ENCODE assay signal across 2 cellular contexts in genomic region chr11:22752908-22753310, GRCh38.
TF ChIP-seq lines count a peak whose summit lies in the region.

No MANE protein-coding gene starts in this region.

TF ChIP-seq in GM23338, 12 proteins besides CTCF, POLR2A, EP300 and RAD21 (continued from another document):
- TF ChIP-seq, protein P1, sequence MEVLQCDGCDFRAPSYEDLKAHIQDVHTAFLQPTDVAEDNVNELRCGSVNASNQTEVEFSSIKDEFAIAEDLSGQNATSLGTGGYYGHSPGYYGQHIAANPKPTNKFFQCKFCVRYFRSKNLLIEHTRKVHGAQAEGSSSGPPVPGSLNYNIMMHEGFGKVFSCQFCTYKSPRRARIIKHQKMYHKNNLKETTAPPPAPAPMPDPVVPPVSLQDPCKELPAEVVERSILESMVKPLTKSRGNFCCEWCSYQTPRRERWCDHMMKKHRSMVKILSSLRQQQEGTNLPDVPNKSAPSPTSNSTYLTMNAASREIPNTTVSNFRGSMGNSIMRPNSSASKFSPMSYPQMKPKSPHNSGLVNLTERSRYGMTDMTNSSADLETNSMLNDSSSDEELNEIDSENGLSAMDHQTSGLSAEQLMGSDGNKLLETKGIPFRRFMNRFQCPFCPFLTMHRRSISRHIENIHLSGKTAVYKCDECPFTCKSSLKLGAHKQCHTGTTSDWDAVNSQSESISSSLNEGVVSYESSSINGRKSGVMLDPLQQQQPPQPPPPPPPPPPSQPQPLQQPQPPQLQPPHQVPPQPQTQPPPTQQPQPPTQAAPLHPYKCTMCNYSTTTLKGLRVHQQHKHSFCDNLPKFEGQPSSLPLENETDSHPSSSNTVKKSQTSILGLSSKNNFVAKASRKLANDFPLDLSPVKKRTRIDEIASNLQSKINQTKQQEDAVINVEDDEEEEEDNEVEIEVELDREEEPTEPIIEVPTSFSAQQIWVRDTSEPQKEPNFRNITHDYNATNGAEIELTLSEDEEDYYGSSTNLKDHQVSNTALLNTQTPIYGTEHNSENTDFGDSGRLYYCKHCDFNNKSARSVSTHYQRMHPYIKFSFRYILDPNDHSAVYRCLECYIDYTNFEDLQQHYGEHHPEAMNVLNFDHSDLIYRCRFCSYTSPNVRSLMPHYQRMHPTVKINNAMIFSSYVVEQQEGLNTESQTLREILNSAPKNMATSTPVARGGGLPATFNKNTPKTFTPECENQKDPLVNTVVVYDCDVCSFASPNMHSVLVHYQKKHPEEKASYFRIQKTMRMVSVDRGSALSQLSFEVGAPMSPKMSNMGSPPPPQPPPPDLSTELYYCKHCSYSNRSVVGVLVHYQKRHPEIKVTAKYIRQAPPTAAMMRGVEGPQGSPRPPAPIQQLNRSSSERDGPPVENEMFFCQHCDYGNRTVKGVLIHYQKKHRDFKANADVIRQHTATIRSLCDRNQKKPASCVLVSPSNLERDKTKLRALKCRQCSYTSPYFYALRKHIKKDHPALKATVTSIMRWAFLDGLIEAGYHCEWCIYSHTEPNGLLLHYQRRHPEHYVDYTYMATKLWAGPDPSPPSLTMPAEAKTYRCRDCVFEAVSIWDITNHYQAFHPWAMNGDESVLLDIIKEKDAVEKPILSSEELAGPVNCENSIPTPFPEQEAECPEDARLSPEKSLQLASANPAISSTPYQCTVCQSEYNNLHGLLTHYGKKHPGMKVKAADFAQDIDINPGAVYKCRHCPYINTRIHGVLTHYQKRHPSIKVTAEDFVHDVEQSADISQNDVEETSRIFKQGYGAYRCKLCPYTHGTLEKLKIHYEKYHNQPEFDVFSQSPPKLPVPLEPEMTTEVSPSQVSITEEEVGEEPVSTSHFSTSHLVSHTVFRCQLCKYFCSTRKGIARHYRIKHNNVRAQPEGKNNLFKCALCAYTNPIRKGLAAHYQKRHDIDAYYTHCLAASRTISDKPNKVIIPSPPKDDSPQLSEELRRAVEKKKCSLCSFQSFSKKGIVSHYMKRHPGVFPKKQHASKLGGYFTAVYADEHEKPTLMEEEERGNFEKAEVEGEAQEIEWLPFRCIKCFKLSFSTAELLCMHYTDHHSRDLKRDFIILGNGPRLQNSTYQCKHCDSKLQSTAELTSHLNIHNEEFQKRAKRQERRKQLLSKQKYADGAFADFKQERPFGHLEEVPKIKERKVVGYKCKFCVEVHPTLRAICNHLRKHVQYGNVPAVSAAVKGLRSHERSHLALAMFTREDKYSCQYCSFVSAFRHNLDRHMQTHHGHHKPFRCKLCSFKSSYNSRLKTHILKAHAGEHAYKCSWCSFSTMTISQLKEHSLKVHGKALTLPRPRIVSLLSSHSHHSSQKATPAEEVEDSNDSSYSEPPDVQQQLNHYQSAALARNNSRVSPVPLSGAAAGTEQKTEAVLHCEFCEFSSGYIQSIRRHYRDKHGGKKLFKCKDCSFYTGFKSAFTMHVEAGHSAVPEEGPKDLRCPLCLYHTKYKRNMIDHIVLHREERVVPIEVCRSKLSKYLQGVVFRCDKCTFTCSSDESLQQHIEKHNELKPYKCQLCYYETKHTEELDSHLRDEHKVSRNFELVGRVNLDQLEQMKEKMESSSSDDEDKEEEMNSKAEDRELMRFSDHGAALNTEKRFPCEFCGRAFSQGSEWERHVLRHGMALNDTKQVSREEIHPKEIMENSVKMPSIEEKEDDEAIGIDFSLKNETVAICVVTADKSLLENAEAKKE (CRISPR knock-in tag; IDR thresholded peaks at IDR 0.05), result no peak
- TF ChIP-seq EZH2 (IDR thresholded peaks at IDR 0.05; ENCODE audit: low read depth, unreplicated experiment) (no peak), ZNF331 (CRISPR knock-in tag; IDR thresholded peaks at IDR 0.05; ENCODE audit: low read depth) (no peak), STAT1 (IDR thresholded peaks at IDR 0.05; ENCODE audit: unreplicated experiment) (no peak), ZNF114 (CRISPR knock-in tag; IDR thresholded peaks at IDR 0.05) (no peak), NANOG (IDR thresholded peaks at IDR 0.05; ENCODE audit: borderline replicate concordance) (no peak), CREB1 (CRISPR knock-in tag; IDR thresholded peaks at IDR 0.05; ENCODE audit: low read depth) (no peak), EZH2phosphoT487 (IDR thresholded peaks at IDR 0.05; ENCODE audit: unreplicated experiment) (no peak), POLR2AphosphoS5 (IDR thresholded peaks at IDR 0.05; ENCODE audit: low read depth) (no peak)
- TF ChIP-seq, protein P2, sequence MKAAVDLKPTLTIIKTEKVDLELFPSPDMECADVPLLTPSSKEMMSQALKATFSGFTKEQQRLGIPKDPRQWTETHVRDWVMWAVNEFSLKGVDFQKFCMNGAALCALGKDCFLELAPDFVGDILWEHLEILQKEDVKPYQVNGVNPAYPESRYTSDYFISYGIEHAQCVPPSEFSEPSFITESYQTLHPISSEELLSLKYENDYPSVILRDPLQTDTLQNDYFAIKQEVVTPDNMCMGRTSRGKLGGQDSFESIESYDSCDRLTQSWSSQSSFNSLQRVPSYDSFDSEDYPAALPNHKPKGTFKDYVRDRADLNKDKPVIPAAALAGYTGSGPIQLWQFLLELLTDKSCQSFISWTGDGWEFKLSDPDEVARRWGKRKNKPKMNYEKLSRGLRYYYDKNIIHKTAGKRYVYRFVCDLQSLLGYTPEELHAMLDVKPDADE (IDR thresholded peaks at IDR 0.05), result no peak
- TF ChIP-seq, protein P3, sequence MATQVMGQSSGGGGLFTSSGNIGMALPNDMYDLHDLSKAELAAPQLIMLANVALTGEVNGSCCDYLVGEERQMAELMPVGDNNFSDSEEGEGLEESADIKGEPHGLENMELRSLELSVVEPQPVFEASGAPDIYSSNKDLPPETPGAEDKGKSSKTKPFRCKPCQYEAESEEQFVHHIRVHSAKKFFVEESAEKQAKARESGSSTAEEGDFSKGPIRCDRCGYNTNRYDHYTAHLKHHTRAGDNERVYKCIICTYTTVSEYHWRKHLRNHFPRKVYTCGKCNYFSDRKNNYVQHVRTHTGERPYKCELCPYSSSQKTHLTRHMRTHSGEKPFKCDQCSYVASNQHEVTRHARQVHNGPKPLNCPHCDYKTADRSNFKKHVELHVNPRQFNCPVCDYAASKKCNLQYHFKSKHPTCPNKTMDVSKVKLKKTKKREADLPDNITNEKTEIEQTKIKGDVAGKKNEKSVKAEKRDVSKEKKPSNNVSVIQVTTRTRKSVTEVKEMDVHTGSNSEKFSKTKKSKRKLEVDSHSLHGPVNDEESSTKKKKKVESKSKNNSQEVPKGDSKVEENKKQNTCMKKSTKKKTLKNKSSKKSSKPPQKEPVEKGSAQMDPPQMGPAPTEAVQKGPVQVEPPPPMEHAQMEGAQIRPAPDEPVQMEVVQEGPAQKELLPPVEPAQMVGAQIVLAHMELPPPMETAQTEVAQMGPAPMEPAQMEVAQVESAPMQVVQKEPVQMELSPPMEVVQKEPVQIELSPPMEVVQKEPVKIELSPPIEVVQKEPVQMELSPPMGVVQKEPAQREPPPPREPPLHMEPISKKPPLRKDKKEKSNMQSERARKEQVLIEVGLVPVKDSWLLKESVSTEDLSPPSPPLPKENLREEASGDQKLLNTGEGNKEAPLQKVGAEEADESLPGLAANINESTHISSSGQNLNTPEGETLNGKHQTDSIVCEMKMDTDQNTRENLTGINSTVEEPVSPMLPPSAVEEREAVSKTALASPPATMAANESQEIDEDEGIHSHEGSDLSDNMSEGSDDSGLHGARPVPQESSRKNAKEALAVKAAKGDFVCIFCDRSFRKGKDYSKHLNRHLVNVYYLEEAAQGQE (IDR thresholded peaks at IDR 0.05; ENCODE audit: unreplicated experiment), result no peak

TF ChIP-seq in K562, 482 proteins besides CTCF, POLR2A, EP300 and RAD21 (continued from another document and continues in another):
- TF ChIP-seq PKNOX1 (IDR thresholded peaks at IDR 0.05) (no peak), SMARCC2 (IDR thresholded peaks at IDR 0.05; ENCODE audit: low read depth) (peak; percentile 61; the same call in 1 of the 2 replicates), DMBX1 (CRISPR knock-in tag; IDR thresholded peaks at IDR 0.05; ENCODE audit: borderline replicate concordance) (no peak), SMC3 (conservative IDR thresholded peaks at IDR 0.05; ENCODE audit: insufficient read depth, low read depth, low read length) (no peak), CBFB (CRISPR knock-in tag; IDR thresholded peaks at IDR 0.05) (no peak), TCF7 (IDR thresholded peaks at IDR 0.05; ENCODE audit: borderline replicate concordance) (no peak), ZNF445 (CRISPR knock-in tag; IDR thresholded peaks at IDR 0.05; ENCODE audit: low read depth) (no peak), FOXA3 (CRISPR knock-in tag; conservative IDR thresholded peaks at IDR 0.05 in 1 of 2, IDR thresholded peaks at IDR 0.05 in 1 of 2) (peak in 1 of 2 experiments; percentile 87; a peak in 2 of 4 replicates), CEBPB (tag; IDR thresholded peaks at IDR 0.05) (no peak), ESRRA (IDR thresholded peaks at IDR 0.05; ENCODE audit: borderline replicate concordance, low read depth) (no peak), TAL1 (IDR thresholded peaks at IDR 0.05) (peak; percentile 85), EP400 (IDR thresholded peaks at IDR 0.05) (no peak), ZNF174 (CRISPR knock-in tag; IDR thresholded peaks at IDR 0.05) (no peak)
- TF ChIP-seq, protein P4, sequence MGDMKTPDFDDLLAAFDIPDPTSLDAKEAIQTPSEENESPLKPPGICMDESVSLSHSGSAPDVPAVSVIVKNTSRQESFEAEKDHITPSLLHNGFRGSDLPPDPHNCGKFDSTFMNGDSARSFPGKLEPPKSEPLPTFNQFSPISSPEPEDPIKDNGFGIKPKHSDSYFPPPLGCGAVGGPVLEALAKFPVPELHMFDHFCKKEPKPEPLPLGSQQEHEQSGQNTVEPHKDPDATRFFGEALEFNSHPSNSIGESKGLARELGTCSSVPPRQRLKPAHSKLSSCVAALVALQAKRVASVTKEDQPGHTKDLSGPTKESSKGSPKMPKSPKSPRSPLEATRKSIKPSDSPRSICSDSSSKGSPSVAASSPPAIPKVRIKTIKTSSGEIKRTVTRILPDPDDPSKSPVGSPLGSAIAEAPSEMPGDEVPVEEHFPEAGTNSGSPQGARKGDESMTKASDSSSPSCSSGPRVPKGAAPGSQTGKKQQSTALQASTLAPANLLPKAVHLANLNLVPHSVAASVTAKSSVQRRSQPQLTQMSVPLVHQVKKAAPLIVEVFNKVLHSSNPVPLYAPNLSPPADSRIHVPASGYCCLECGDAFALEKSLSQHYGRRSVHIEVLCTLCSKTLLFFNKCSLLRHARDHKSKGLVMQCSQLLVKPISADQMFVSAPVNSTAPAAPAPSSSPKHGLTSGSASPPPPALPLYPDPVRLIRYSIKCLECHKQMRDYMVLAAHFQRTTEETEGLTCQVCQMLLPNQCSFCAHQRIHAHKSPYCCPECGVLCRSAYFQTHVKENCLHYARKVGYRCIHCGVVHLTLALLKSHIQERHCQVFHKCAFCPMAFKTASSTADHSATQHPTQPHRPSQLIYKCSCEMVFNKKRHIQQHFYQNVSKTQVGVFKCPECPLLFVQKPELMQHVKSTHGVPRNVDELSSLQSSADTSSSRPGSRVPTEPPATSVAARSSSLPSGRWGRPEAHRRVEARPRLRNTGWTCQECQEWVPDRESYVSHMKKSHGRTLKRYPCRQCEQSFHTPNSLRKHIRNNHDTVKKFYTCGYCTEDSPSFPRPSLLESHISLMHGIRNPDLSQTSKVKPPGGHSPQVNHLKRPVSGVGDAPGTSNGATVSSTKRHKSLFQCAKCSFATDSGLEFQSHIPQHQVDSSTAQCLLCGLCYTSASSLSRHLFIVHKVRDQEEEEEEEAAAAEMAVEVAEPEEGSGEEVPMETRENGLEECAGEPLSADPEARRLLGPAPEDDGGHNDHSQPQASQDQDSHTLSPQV (IDR thresholded peaks at IDR 0.05), result no peak
- TF ChIP-seq, protein P5, sequence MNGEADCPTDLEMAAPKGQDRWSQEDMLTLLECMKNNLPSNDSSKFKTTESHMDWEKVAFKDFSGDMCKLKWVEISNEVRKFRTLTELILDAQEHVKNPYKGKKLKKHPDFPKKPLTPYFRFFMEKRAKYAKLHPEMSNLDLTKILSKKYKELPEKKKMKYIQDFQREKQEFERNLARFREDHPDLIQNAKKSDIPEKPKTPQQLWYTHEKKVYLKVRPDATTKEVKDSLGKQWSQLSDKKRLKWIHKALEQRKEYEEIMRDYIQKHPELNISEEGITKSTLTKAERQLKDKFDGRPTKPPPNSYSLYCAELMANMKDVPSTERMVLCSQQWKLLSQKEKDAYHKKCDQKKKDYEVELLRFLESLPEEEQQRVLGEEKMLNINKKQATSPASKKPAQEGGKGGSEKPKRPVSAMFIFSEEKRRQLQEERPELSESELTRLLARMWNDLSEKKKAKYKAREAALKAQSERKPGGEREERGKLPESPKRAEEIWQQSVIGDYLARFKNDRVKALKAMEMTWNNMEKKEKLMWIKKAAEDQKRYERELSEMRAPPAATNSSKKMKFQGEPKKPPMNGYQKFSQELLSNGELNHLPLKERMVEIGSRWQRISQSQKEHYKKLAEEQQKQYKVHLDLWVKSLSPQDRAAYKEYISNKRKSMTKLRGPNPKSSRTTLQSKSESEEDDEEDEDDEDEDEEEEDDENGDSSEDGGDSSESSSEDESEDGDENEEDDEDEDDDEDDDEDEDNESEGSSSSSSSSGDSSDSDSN (IDR thresholded peaks at IDR 0.05; ENCODE audit: borderline replicate concordance in 1 of 2, low read depth in 2 of 2, low read length in 2 of 2), result no peak
- TF ChIP-seq, protein P6, sequence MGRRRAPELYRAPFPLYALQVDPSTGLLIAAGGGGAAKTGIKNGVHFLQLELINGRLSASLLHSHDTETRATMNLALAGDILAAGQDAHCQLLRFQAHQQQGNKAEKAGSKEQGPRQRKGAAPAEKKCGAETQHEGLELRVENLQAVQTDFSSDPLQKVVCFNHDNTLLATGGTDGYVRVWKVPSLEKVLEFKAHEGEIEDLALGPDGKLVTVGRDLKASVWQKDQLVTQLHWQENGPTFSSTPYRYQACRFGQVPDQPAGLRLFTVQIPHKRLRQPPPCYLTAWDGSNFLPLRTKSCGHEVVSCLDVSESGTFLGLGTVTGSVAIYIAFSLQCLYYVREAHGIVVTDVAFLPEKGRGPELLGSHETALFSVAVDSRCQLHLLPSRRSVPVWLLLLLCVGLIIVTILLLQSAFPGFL (CRISPR knock-in tag; IDR thresholded peaks at IDR 0.05), result no peak
